ENCODE assay signal across 9 cellular contexts in the genomic region with DNA sequence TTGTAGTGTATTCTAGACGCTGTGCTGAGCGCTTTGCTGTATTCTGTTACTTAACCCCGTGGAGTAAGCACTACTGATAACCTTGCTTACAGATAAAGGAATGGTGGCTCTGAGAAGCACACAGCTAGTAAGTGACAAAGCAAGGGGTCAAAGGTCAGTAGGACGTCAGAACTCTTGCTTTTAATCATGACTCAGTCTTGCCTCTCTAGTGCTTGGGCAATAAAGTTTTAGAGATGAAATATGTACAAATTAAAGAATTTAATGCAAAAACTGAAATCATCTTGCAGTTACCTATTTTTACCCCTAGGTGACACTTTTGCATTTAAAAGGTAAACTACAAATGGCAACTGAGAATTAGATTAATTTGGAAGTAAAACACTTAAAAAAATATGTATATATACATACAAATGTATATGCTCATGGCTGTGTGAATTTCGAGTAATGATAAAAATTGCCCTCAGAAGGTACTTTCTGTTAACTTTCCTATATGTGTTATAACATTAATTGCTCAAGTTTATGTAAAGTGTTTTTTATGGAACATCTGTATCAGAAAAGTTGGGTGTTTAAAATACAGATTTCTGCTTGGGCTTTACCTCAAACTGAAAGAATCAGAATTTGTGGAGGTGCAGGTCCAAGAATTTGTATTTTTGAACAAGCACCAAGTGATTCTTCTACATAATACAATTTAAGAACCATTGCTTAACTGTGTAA.
DNase-seq lines count a peak whose midpoint lies in the region; ATAC-seq, FAIRE-seq and TF ChIP-seq lines count a peak whose summit lies in the region.
"Had no signal": no experiment of that assay in that cellular context is flagged by ENCODE, and none has a peak within 500 bp of the region (broad histone marks: within the 10 kb centered on the region; RNA-seq: fewer than 3 reads in every experiment).

No MANE protein-coding gene starts in this region.

- H2BK20ac ChIP-seq in IMR-90 (ENCODE audit: low read depth, low read length), result no peak overlapping the region

- TF ChIP-seq POLR2A in IMR-90 (IDR thresholded peaks at IDR 0.05; ENCODE audit: low read depth, low read length), result no peak

- H3K27ac ChIP-seq in IMR-90 (ENCODE audit: insufficient read depth, low read length) (no peak overlapping the region), astrocyte (ENCODE audit: low read depth, low read length) (no peak overlapping the region)

- H3K36me3 ChIP-seq in BJ (ENCODE audit: control insufficient read depth, insufficient read depth, low read length) (no peaks in the 10 kb centered on the region), IMR-90 (ENCODE audit: control insufficient read depth, insufficient read depth, low read length) (no peaks in the 10 kb centered on the region), astrocyte (ENCODE audit: insufficient read depth, low read length) (no peaks in the 10 kb centered on the region)

- no peak overlapping the region for H2BK15ac ChIP-seq in IMR-90 (ENCODE audit: low read depth, low read length)

- no peak overlapping the region for H2AK9ac ChIP-seq in IMR-90 (replicated peaks; ENCODE audit: low read depth, low read length, poor library complexity)

- no peak overlapping the region for H3K23ac ChIP-seq in IMR-90 (ENCODE audit: low read depth, low read length)

- POLR2A ChIA-PET in BJ (lab: Charles Lee) (no interaction called here), IMR-90 (lab: Charles Lee; ENCODE audit: unreplicated experiment) (interaction anchor here (0.5 kb wide), 1 partner anchor 135 kb away, joined by 3 read pairs; no protein-coding TSS in a partner anchor)

- WGBS in IMR-90 (ENCODE audit: extremely low coverage in 2 of 2, insufficient read length in 1 of 2), 2 experiments, result 37% methylated on average over 2 of the region's 5 CpGs; no CpG with 5 or more reads in 1 of the 2 experiments

- in situ Hi-C loops in IMR-90 (cut with MboI; ENCODE audit: low sequenced_read_pairs), result no loop called here
- in situ Hi-C loops in G401 (cut with HindIII; ENCODE audit: low sequenced_read_pairs), result no loop called here

- H4K8ac ChIP-seq in IMR-90 (ENCODE audit: low read depth in 2 of 2, low read length in 2 of 2), result no peak overlapping the region

- H3K27me3 ChIP-seq in BJ (ENCODE audit: control insufficient read depth, insufficient read depth, low read length), result no peaks in the 10 kb centered on the region; the same call in 1 of the 2 replicates
- H3K27me3 ChIP-seq in IMR-90 (ENCODE audit: control insufficient read depth, insufficient read depth, low read length), result no peaks in the 10 kb centered on the region; the same call in 1 of the 2 replicates
- no peaks in the 10 kb centered on the region for H3K27me3 ChIP-seq in astrocyte (ENCODE audit: insufficient read depth, low read length)

- dilution Hi-C loops in IMR-90 (cut with HindIII; ENCODE audit: low sequenced_read_pairs, unreplicated experiment), result no loop called here

- DNase-seq in BJ (ENCODE audit: low read depth), result no peak
- peak; percentile 72 for DNase-seq in IMR-90
- peak; percentile 20 for DNase-seq in astrocyte (ENCODE audit: low read depth)
- peak; percentile 29 to 44 for DNase-seq in lung microvascular endothelial cell (ENCODE audit: low read depth in 2 of 2)
- DNase-seq in NCI-H2029 treated with DMSO at 0.1 percent for 48 hours (lab: John Stamatoyannopoulos, UW), result no peak
- DNase-seq in activated T-cell treated with anti-CD3 and anti-CD28 coated beads for 4 hours, result no peak
- DNase-seq in cerebellar cortex (ENCODE audit: low spot score), result no peak
- no peak for DNase-seq in G401 (ENCODE audit: low spot score)

- no peak overlapping the region for H4K91ac ChIP-seq in IMR-90 (ENCODE audit: insufficient read depth, low read depth, low read length)

- H3K9me3 ChIP-seq in IMR-90 (ENCODE audit: control insufficient read depth, insufficient read depth, low read length), result no peaks in the 10 kb centered on the region
- no peaks in the 10 kb centered on the region for H3K9me3 ChIP-seq in astrocyte (ENCODE audit: insufficient read depth, low read depth, low read length)

- H4K20me1 ChIP-seq in IMR-90 (ENCODE audit: insufficient read depth, low read length) (no peaks in the 10 kb centered on the region; the same call in 1 of the 2 replicates), astrocyte (ENCODE audit: insufficient read depth, low read length) (no peaks in the 10 kb centered on the region)

- no TSS peak for BruUV-seq in IMR-90 (replicated peaks; lab: Mats Ljungman, UMichigan)

- H3K9me3 Mint-ChIP-seq in astrocyte (ENCODE audit: unreplicated experiment), result no peaks in the 10 kb centered on the region

- H3K18ac ChIP-seq in IMR-90 (ENCODE audit: low read depth, low read length), result no peak overlapping the region

- no peak overlapping the region for H3K27ac Mint-ChIP-seq in astrocyte (ENCODE audit: unreplicated experiment)
- H3K27ac Mint-ChIP-seq: activated naive CD8-positive, alpha-beta T cell had no signal

- no peak overlapping the region for H3K14ac ChIP-seq in IMR-90 (replicated peaks; ENCODE audit: low read depth, low read length)

- H4K5ac ChIP-seq in IMR-90 (ENCODE audit: low read depth, low read length), result no peak overlapping the region

- H2AFZ ChIP-seq in IMR-90 (replicated peaks; ENCODE audit: low read length, poor library complexity) (no peak overlapping the region), astrocyte (ENCODE audit: low read depth, low read length) (no peak overlapping the region)

- H3K79me2 ChIP-seq in astrocyte (ENCODE audit: insufficient read depth, low read length), result no peaks in the 10 kb centered on the region

- peak; percentile 79 for ATAC-seq in IMR-90 (ENCODE audit: low read depth)

- H3K4me1 ChIP-seq in IMR-90 (ENCODE audit: control insufficient read depth, insufficient read depth, low read length), result no peaks in the 10 kb centered on the region
- H3K4me1 ChIP-seq in astrocyte (ENCODE audit: insufficient read depth, low read length), result no peaks in the 10 kb centered on the region

- H3K4ac ChIP-seq in IMR-90 (ENCODE audit: low read depth, low read length), result no peak overlapping the region

- no peak overlapping the region for H3K4me3 Mint-ChIP-seq in astrocyte (ENCODE audit: unreplicated experiment)
- H3K4me3 Mint-ChIP-seq: activated naive CD8-positive, alpha-beta T cell had no signal

- no peaks in the 10 kb centered on the region for H3K36me3 Mint-ChIP-seq in astrocyte (ENCODE audit: low read depth, unreplicated experiment)
- H3K36me3 Mint-ChIP-seq: activated naive CD8-positive, alpha-beta T cell had no signal

- no peak overlapping the region for H3K4me2 ChIP-seq in IMR-90 (ENCODE audit: low read depth, low read length)
- H3K4me2 ChIP-seq in astrocyte (ENCODE audit: low read length), result no peak overlapping the region

- no peaks in the 10 kb centered on the region for H3K4me1 Mint-ChIP-seq in astrocyte (ENCODE audit: low read depth, unreplicated experiment)

- no peak overlapping the region for H2AK5ac ChIP-seq in IMR-90 (ENCODE audit: low read depth, low read length)

- no peaks in the 10 kb centered on the region for H3K9me1 ChIP-seq in IMR-90 (ENCODE audit: insufficient read depth, low read length)

- CTCF ChIA-PET in BJ (lab: Yijun Ruan, JAX), result interaction anchor here (0.9 to 1.2 kb wide), 3 partner anchors 12 to 1139 kb away, joined by 3 read pairs; no protein-coding TSS in a partner anchor
- CTCF ChIA-PET in IMR-90 (lab: Yijun Ruan, JAX), result interaction anchor here (1.1 to 1.3 kb wide), 2 partner anchors 19 to 114 kb away, joined by 3 to 5 read pairs; no protein-coding TSS in a partner anchor

- H3K56ac ChIP-seq in IMR-90 (ENCODE audit: extremely low read depth, insufficient read depth, low read length), result no peak overlapping the region

- no peaks in the 10 kb centered on the region for H3K79me1 ChIP-seq in IMR-90 (ENCODE audit: low read depth in 1 of 2, low read length in 2 of 2)

- H3K9ac ChIP-seq in IMR-90 (ENCODE audit: low read depth, low read length) (no peak overlapping the region), astrocyte (ENCODE audit: low read length) (no peak overlapping the region)

- peak; percentile 34 for TF ChIP-seq CTCF in BJ (IDR thresholded peaks at IDR 0.05; ENCODE audit: insufficient read depth, low read depth, low read length)
- peak; percentile 57 for TF ChIP-seq CTCF in IMR-90 (conservative IDR thresholded peaks at IDR 0.05; ENCODE audit: low read depth, low read length)
- TF ChIP-seq CTCF in astrocyte (IDR thresholded peaks at IDR 0.05; ENCODE audit: insufficient read depth, low read depth, low read length), result peak; percentile 53

- intact Hi-C loops in IMR-90 (cut with micrococcal nuclease), result no loop called here

- TF ChIP-seq RAD21 in IMR-90 (IDR thresholded peaks at IDR 0.05; ENCODE audit: low read length), result peak; percentile 42

- H2BK120ac ChIP-seq in IMR-90 (ENCODE audit: low read depth, low read length), result no peak overlapping the region

- peaks cover 2% of the 10 kb centered on the region for H3K27me3 Mint-ChIP-seq in astrocyte (ENCODE audit: low read depth, unreplicated experiment)

- no peak overlapping the region for H2BK5ac ChIP-seq in IMR-90 (ENCODE audit: low read depth, low read length, poor library complexity, severe bottlenecking)

- no peak overlapping the region for H3K4me3 ChIP-seq in BJ (ENCODE audit: low read depth, low read length)
- H3K4me3 ChIP-seq in IMR-90 (ENCODE audit: insufficient read depth, low read depth, low read length), result no peak overlapping the region
- H3K4me3 ChIP-seq in astrocyte (ENCODE audit: insufficient read depth, low read depth, low read length), result no peak overlapping the region

- no peak for FAIRE-seq in astrocyte (lab: Jason Lieb, UNC)

TF ChIP-seq in IMR-90, 13 proteins besides CTCF, POLR2A, EP300 and RAD21:
- TF ChIP-seq SMC3 (IDR thresholded peaks at IDR 0.05; ENCODE audit: low read depth, low read length) (0 out of 2 replicates have a peak, but pooled peaks have one; percentile 25), CEBPB (IDR thresholded peaks at IDR 0.05; ENCODE audit: low read depth, low read length) (peak; percentile 72), FOS (IDR thresholded peaks at IDR 0.05; ENCODE audit: low read depth, low read length) (no peak)

Comparison
In these comparisons a context has a peak if more than half of its experiments do, and no peak if none do; other contexts are left out.
1. DNase-seq: peak in IMR-90 (single experiment), astrocyte (single experiment) and lung microvascular endothelial cell (2 of 2); none in BJ (single experiment), NCI-H2029 treated with DMSO at 0.1 percent for 48 hours (single experiment), activated T-cell treated with anti-CD3 and anti-CD28 coated beads for 4 hours (single experiment), cerebellar cortex (single experiment) and G401 (single experiment).
2. Peak in every context shown above with its lines, with median percentiles within 50 percentile points of each other: CTCF ChIP-seq.